Comparison of ENCODE assay signal across 1 cellular context in the genomic region with DNA sequence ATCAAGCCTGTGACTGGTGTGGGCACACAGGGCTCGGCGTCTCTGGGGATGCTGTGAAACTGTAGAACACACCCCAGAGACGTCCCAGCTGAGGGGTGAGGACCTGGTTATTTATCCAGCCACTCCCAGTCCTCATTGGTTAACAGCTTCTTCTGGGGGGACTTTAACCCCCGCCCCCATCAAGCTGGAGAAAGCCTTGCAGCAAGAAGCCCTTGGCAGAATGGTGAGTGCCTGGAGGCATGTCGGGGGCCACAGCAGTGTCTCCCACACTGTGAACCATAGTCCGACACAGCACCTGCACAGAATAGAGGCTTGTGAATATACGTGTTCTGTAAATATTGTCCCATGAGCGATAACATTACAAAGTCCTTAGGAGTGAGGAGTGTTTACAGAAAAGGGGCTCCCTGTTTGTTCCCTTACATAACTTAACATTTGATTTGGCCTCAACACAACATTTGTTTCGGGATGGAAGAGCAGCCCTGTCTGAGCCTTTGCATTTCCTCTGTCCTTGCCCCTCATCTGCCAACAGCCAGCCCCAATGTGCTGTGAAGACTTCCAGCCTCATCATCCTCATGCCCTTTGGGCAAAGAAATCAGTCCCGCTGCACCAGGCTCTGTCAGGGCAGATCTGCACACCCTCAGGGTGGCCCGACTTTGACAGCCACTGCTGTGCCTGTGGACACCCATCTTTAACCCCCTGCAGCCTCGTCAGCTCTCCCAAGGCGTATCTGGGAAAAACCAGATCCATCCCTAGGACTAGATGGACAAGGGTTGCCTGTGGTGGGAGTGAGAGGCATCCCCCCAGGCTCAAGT.
A peak's percentile ranks its signal among the peaks of the same experiment; 100 is the strongest.
TF ChIP-seq lines count a peak whose summit lies in the region.

No MANE protein-coding gene starts in this region.

TF ChIP-seq in HepG2, 621 proteins besides CTCF, POLR2A, EP300 and RAD21 (continued from another document and continues in another):
- TF ChIP-seq, protein P1, sequence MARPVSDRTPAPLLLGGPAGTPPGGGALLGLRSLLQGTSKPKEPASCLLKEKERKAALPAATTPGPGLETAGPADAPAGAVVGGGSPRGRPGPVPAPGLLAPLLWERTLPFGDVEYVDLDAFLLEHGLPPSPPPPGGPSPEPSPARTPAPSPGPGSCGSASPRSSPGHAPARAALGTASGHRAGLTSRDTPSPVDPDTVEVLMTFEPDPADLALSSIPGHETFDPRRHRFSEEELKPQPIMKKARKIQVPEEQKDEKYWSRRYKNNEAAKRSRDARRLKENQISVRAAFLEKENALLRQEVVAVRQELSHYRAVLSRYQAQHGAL (CRISPR knock-in tag; IDR thresholded peaks at IDR 0.05; ENCODE audit: not compliant biosample characterization) = no peak
- peak; percentile 99 for TF ChIP-seq HMG20A (CRISPR knock-in tag; IDR thresholded peaks at IDR 0.05; ENCODE audit: borderline replicate concordance)
- TF ChIP-seq, protein P2, sequence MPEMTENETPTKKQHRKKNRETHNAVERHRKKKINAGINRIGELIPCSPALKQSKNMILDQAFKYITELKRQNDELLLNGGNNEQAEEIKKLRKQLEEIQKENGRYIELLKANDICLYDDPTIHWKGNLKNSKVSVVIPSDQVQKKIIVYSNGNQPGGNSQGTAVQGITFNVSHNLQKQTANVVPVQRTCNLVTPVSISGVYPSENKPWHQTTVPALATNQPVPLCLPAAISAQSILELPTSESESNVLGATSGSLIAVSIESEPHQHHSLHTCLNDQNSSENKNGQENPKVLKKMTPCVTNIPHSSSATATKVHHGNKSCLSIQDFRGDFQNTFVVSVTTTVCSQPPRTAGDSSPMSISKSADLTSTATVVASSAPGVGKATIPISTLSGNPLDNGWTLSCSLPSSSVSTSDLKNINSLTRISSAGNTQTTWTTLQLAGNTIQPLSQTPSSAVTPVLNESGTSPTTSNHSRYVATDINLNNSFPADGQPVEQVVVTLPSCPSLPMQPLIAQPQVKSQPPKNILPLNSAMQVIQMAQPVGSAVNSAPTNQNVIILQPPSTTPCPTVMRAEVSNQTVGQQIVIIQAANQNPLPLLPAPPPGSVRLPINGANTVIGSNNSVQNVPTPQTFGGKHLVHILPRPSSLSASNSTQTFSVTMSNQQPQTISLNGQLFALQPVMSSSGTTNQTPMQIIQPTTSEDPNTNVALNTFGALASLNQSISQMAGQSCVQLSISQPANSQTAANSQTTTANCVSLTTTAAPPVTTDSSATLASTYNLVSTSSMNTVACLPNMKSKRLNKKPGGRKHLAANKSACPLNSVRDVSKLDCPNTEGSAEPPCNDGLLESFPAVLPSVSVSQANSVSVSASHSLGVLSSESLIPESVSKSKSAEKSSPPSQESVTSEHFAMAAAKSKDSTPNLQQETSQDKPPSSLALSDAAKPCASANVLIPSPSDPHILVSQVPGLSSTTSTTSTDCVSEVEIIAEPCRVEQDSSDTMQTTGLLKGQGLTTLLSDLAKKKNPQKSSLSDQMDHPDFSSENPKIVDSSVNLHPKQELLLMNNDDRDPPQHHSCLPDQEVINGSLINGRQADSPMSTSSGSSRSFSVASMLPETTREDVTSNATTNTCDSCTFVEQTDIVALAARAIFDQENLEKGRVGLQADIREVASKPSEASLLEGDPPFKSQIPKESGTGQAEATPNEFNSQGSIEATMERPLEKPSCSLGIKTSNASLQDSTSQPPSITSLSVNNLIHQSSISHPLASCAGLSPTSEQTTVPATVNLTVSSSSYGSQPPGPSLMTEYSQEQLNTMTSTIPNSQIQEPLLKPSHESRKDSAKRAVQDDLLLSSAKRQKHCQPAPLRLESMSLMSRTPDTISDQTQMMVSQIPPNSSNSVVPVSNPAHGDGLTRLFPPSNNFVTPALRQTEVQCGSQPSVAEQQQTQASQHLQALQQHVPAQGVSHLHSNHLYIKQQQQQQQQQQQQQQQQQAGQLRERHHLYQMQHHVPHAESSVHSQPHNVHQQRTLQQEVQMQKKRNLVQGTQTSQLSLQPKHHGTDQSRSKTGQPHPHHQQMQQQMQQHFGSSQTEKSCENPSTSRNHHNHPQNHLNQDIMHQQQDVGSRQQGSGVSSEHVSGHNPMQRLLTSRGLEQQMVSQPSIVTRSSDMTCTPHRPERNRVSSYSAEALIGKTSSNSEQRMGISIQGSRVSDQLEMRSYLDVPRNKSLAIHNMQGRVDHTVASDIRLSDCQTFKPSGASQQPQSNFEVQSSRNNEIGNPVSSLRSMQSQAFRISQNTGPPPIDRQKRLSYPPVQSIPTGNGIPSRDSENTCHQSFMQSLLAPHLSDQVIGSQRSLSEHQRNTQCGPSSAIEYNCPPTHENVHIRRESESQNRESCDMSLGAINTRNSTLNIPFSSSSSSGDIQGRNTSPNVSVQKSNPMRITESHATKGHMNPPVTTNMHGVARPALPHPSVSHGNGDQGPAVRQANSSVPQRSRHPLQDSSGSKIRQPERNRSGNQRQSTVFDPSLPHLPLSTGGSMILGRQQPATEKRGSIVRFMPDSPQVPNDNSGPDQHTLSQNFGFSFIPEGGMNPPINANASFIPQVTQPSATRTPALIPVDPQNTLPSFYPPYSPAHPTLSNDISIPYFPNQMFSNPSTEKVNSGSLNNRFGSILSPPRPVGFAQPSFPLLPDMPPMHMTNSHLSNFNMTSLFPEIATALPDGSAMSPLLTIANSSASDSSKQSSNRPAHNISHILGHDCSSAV (CRISPR knock-in tag; IDR thresholded peaks at IDR 0.05; ENCODE audit: borderline replicate concordance) = peak; percentile 68; the same call in 1 of the 2 replicates
- TF ChIP-seq NFRKB (IDR thresholded peaks at IDR 0.05) = no peak
- peak; percentile 94 for TF ChIP-seq TOPORS (CRISPR knock-in tag; IDR thresholded peaks at IDR 0.05)
- peak; percentile 93; the same call in 1 of the 2 replicates for TF ChIP-seq RARG (CRISPR knock-in tag; IDR thresholded peaks at IDR 0.05; ENCODE audit: low read depth)
- TF ChIP-seq, protein P3, sequence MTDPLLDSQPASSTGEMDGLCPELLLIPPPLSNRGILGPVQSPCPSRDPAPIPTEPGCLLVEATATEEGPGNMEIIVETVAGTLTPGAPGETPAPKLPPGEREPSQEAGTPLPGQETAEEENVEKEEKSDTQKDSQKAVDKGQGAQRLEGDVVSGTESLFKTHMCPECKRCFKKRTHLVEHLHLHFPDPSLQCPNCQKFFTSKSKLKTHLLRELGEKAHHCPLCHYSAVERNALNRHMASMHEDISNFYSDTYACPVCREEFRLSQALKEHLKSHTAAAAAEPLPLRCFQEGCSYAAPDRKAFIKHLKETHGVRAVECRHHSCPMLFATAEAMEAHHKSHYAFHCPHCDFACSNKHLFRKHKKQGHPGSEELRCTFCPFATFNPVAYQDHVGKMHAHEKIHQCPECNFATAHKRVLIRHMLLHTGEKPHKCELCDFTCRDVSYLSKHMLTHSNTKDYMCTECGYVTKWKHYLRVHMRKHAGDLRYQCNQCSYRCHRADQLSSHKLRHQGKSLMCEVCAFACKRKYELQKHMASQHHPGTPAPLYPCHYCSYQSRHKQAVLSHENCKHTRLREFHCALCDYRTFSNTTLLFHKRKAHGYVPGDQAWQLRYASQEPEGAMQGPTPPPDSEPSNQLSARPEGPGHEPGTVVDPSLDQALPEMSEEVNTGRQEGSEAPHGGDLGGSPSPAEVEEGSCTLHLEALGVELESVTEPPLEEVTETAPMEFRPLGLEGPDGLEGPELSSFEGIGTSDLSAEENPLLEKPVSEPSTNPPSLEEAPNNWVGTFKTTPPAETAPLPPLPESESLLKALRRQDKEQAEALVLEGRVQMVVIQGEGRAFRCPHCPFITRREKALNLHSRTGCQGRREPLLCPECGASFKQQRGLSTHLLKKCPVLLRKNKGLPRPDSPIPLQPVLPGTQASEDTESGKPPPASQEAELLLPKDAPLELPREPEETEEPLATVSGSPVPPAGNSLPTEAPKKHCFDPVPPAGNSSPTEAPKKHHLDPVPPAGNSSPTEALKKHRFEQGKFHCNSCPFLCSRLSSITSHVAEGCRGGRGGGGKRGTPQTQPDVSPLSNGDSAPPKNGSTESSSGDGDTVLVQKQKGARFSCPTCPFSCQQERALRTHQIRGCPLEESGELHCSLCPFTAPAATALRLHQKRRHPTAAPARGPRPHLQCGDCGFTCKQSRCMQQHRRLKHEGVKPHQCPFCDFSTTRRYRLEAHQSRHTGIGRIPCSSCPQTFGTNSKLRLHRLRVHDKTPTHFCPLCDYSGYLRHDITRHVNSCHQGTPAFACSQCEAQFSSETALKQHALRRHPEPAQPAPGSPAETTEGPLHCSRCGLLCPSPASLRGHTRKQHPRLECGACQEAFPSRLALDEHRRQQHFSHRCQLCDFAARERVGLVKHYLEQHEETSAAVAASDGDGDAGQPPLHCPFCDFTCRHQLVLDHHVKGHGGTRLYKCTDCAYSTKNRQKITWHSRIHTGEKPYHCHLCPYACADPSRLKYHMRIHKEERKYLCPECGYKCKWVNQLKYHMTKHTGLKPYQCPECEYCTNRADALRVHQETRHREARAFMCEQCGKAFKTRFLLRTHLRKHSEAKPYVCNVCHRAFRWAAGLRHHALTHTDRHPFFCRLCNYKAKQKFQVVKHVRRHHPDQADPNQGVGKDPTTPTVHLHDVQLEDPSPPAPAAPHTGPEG (CRISPR knock-in tag; IDR thresholded peaks at IDR 0.05) = peak; percentile 75; the same call in 1 of the 2 replicates
- TF ChIP-seq ELF3 (CRISPR knock-in tag; IDR thresholded peaks at IDR 0.05) = peak; percentile 96
- TF ChIP-seq HDAC1 (CRISPR knock-in tag; IDR thresholded peaks at IDR 0.05) = peak; percentile 98
- TF ChIP-seq, protein P4, sequence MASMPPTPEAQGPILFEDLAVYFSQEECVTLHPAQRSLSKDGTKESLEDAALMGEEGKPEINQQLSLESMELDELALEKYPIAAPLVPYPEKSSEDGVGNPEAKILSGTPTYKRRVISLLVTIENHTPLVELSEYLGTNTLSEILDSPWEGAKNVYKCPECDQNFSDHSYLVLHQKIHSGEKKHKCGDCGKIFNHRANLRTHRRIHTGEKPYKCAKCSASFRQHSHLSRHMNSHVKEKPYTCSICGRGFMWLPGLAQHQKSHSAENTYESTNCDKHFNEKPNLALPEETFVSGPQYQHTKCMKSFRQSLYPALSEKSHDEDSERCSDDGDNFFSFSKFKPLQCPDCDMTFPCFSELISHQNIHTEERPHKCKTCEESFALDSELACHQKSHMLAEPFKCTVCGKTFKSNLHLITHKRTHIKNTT (CRISPR knock-in tag; IDR thresholded peaks at IDR 0.05) = no peak
- TF ChIP-seq ZFY (CRISPR knock-in tag; IDR thresholded peaks at IDR 0.05) = no peak
- no peak for TF ChIP-seq MBD4 (IDR thresholded peaks at IDR 0.05; ENCODE audit: borderline replicate concordance, low read length)
- TF ChIP-seq HES4 (CRISPR knock-in tag; IDR thresholded peaks at IDR 0.05; ENCODE audit: borderline replicate concordance) = peak; percentile 54
- peak; percentile 85 for TF ChIP-seq ZSCAN22 (CRISPR knock-in tag; IDR thresholded peaks at IDR 0.05)
- TF ChIP-seq HOXA9 (CRISPR knock-in tag; IDR thresholded peaks at IDR 0.05; ENCODE audit: borderline replicate concordance) = no peak
- peak; percentile 81; the same call in 1 of the 2 replicates for TF ChIP-seq ETV5 (CRISPR knock-in tag; IDR thresholded peaks at IDR 0.05; ENCODE audit: borderline replicate concordance)
- no peak for TF ChIP-seq RBM39 (IDR thresholded peaks at IDR 0.05; ENCODE audit: low read depth, low read length, poor library complexity, severe bottlenecking)
- TF ChIP-seq ZNF761 (CRISPR knock-in tag; conservative IDR thresholded peaks at IDR 0.05) = peak; percentile 82; the same call in 1 of the 2 replicates
- TF ChIP-seq ZNF569 (CRISPR knock-in tag; IDR thresholded peaks at IDR 0.05; ENCODE audit: borderline replicate concordance) = no peak; the same call in 1 of the 2 replicates
- TF ChIP-seq, protein P5, sequence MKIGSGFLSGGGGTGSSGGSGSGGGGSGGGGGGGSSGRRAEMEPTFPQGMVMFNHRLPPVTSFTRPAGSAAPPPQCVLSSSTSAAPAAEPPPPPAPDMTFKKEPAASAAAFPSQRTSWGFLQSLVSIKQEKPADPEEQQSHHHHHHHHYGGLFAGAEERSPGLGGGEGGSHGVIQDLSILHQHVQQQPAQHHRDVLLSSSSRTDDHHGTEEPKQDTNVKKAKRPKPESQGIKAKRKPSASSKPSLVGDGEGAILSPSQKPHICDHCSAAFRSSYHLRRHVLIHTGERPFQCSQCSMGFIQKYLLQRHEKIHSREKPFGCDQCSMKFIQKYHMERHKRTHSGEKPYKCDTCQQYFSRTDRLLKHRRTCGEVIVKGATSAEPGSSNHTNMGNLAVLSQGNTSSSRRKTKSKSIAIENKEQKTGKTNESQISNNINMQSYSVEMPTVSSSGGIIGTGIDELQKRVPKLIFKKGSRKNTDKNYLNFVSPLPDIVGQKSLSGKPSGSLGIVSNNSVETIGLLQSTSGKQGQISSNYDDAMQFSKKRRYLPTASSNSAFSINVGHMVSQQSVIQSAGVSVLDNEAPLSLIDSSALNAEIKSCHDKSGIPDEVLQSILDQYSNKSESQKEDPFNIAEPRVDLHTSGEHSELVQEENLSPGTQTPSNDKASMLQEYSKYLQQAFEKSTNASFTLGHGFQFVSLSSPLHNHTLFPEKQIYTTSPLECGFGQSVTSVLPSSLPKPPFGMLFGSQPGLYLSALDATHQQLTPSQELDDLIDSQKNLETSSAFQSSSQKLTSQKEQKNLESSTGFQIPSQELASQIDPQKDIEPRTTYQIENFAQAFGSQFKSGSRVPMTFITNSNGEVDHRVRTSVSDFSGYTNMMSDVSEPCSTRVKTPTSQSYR (CRISPR knock-in tag; IDR thresholded peaks at IDR 0.05; ENCODE audit: borderline replicate concordance) = peak; percentile 86; the same call in 1 of the 2 replicates
- TF ChIP-seq, protein P6, sequence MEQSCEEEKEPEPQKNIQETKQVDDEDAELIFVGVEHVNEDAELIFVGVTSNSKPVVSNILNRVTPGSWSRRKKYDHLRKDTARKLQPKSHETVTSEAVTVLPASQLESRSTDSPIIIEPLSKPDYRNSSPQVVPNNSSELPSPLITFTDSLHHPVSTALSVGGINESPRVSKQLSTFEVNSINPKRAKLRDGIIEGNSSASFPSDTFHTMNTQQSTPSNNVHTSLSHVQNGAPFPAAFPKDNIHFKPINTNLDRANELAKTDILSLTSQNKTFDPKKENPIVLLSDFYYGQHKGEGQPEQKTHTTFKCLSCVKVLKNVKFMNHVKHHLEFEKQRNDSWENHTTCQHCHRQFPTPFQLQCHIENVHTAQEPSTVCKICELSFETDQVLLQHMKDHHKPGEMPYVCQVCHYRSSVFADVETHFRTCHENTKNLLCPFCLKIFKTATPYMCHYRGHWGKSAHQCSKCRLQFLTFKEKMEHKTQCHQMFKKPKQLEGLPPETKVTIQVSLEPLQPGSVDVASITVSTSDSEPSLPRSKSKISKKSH (CRISPR knock-in tag; IDR thresholded peaks at IDR 0.05; ENCODE audit: borderline replicate concordance) = peak; percentile 0; the same call in 1 of the 2 replicates
- TF ChIP-seq, protein P7, sequence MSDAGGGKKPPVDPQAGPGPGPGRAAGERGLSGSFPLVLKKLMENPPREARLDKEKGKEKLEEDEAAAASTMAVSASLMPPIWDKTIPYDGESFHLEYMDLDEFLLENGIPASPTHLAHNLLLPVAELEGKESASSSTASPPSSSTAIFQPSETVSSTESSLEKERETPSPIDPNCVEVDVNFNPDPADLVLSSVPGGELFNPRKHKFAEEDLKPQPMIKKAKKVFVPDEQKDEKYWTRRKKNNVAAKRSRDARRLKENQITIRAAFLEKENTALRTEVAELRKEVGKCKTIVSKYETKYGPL (CRISPR knock-in tag; IDR thresholded peaks at IDR 0.05) = peak; percentile 96
- no peak for TF ChIP-seq CBX2 (IDR thresholded peaks at IDR 0.05; ENCODE audit: low read depth, low read length)
- peak; percentile 79; the same call in 1 of the 2 replicates for TF ChIP-seq CBX2 (CRISPR knock-in tag; IDR thresholded peaks at IDR 0.05; ENCODE audit: low read depth)
- peak; percentile 94; the same call in 1 of the 2 replicates for TF ChIP-seq ZNF724P (CRISPR knock-in tag; IDR thresholded peaks at IDR 0.05; ENCODE audit: borderline replicate concordance)
- TF ChIP-seq ZNF430 (CRISPR knock-in tag; IDR thresholded peaks at IDR 0.05) = peak; percentile 97
